In the genomic region with DNA sequence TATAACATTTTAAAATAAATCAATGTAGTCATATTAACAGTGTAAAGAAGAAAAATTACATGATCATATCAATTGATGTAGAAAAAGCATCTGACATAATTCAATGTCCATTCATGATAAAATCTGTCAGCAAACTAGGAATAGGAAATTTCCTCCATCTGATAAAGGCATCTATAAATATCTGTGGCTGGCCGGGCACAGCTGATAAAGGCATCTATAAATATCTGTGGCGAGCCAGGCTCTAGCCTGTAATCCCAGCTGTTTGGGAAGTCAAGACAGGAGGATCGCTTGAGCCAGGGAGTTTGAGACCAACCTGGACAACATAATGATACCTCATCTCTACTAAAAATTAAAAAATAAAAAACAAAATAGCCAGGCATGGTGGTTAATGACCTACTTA, we compare ENCODE assay signal across 18 cellular contexts.
"Had no signal": no experiment of that assay in that cellular context is flagged by ENCODE, and none has a peak within 500 bp of the region (broad histone marks: within the 10 kb centered on the region; RNA-seq: fewer than 3 reads in every experiment).

No MANE protein-coding gene starts in this region.

- H3K36me3 ChIP-seq: ascending aorta, left ventricle myocardium inferior, right lobe of liver, suprapubic skin, WERI-Rb-1 had no signal

- H3K27me3 ChIP-seq: ascending aorta, dorsolateral prefrontal cortex, right lobe of liver, suprapubic skin had no signal

- H3K27ac ChIP-seq: ascending aorta, dorsolateral prefrontal cortex, left ventricle myocardium inferior, right lobe of liver, suprapubic skin, WERI-Rb-1 had no signal

- DNase-seq: activated CD4-positive, alpha-beta memory T cell treated with anti-CD3 and anti-CD28 coated beads for 36 hours; activated CD8-positive, alpha-beta memory T cell treated with anti-CD3 and anti-CD28 coated beads, Interleukin-2, amount 10 ng/mL, durations not matched to agents 7 days and 5 days; activated naive CD4-positive, alpha-beta T cell treated with anti-CD3 and anti-CD28 coated beads for 36 hours; activated naive CD8-positive, alpha-beta T cell treated with anti-CD3 and anti-CD28 coated beads, Interleukin-2, amount 50 U/mL, for 24 hours; activated T-cell treated with anti-CD3 and anti-CD28 coated beads, Interleukin-2, amount 50 U/mL, for 1 hour; dorsolateral prefrontal cortex; endodermal cell; hippocampal formation; kidney; left ventricle myocardium inferior; mesendoderm; occipital lobe; right lobe of liver; T-helper 1 cell; trophoblast cell; WERI-Rb-1 had no signal

- H3K4me1 ChIP-seq: ascending aorta, right lobe of liver, suprapubic skin had no signal

- H3K4me3 ChIP-seq: ascending aorta, dorsolateral prefrontal cortex, left ventricle myocardium inferior, right lobe of liver, suprapubic skin had no signal

- H3K9me3 ChIP-seq: ascending aorta, right lobe of liver, suprapubic skin had no signal
